ENCODE assay signal across 33 cellular contexts in the genomic region with DNA sequence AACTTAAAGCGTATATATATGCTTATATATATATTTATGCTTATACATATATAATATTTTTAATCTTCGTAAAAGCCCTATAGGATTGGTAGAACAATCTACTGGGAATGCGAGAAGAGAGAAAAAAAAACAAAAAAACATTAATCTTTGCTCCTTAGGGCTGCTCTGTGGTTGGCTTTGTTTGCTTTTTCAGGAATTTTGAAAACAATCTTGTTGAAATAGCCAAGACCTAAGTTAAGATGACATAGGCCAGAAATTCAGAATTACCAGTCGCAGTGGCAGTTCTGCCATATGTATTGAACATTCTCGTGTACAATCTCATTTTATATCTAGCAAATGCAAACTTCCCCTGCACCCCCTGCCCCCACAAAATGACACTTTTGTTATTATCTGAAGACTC. TPM values are rescaled to one million over a fixed set of nuclear protein-coding genes. Genes with fewer than 3 reads are reported as not detected.
"Had no signal": no experiment of that assay in that cellular context is flagged by ENCODE, and none has a peak within 500 bp of the region (broad histone marks: within the 10 kb centered on the region; RNA-seq: fewer than 3 reads in every experiment).

No MANE protein-coding gene starts in this region.

- H3K27me3 ChIP-seq: neural progenitor cell, ovary, spleen, stomach, thyroid gland, tibial nerve, upper lobe of left lung, vagina had no signal

- DNase-seq: naive thymus-derived CD4-positive, alpha-beta T cell; natural killer cell; occipital lobe; ovary; posterior cingulate gyrus; psoas muscle; right cardiac atrium; spleen; stimulated activated CD4-positive, alpha-beta T cell treated with anti-CD3 and anti-CD28 coated beads, Interleukin-12 subunit alpha, Interleukin-12 subunit beta, amount 100 ng/mL, for 4 hours; stimulated activated CD4-positive, alpha-beta T cell treated with anti-CD3 and anti-CD28 coated beads, Interleukin-1b, Interleukin-23, amount 100 ng/mL, for 48 hours; stimulated activated CD4-positive, alpha-beta T cell treated with anti-CD3 and anti-CD28 coated beads, Interleukin-4, amount 100 ng/mL, for 1 hour; stimulated activated CD4-positive, alpha-beta T cell treated with anti-CD3 and anti-CD28 coated beads, Interleukin-4, amount 100 ng/mL, for 4 hours; stimulated activated CD8-positive, alpha-beta memory T cell treated with anti-CD3 and anti-CD28 coated beads, Interleukin-4, amount 100 ng/mL, for 48 hours; stimulated activated naive CD4-positive, alpha-beta T cell; stomach; thyroid gland; trophoblast cell; upper lobe of left lung had no signal

- H3K4me2 ChIP-seq: neural progenitor cell, smooth muscle cell had no signal

- H3K4me1 ChIP-seq: neural progenitor cell, parathyroid adenoma, psoas muscle, spleen, stomach, thyroid gland, tibial nerve, upper lobe of left lung, vagina had no signal

- H3K36me3 ChIP-seq: neural progenitor cell, ovary, spleen, stomach, thoracic aorta, thyroid gland, tibial nerve, upper lobe of left lung, vagina had no signal

- H3K79me2 ChIP-seq: parathyroid adenoma had no signal

- ATAC-seq: naive thymus-derived CD4-positive, alpha-beta T cell; natural killer cell; psoas muscle; right cardiac atrium; sciatic nerve; stimulated activated memory B cell treated with anti-CD40 and anti-IgM and Interleukin-4, amounts not matched to agents 10 μg/mL and 1 μg/mL and 100 μg/mL, for 72 hours had no signal

- H3K27ac ChIP-seq: neural progenitor cell, ovary, parathyroid adenoma, psoas muscle, spleen, stomach, thoracic aorta, thyroid gland, tibial nerve, upper lobe of left lung, vagina had no signal

- H2AFZ ChIP-seq: neural progenitor cell, parathyroid adenoma had no signal

- H3K9ac ChIP-seq: neural progenitor cell, parathyroid adenoma had no signal

- H3K9me3 ChIP-seq: ovary, psoas muscle, spleen, stomach, thoracic aorta, thyroid gland, tibial nerve, upper lobe of left lung, vagina had no signal

- H3K4me3 ChIP-seq: neural progenitor cell, ovary, psoas muscle, skin epidermis, smooth muscle cell, spleen, stomach, thoracic aorta, thyroid gland, tibial nerve, upper lobe of left lung, vagina had no signal

RNA-seq across cellular contexts. Expression of a gene that starts 0.7 kb away (rescaled TPM):
- total RNA-seq: naive thymus-derived CD4-positive, alpha-beta T cell; natural killer cell; occipital lobe; osteoblast; ovary; progenitor cell of endocrine pancreas; psoas muscle; renal cortical epithelial cell; right cardiac atrium; sciatic nerve; smooth muscle cell; spleen; stomach; subcutaneous adipose tissue; temporal lobe; thoracic aorta; thyroid gland; tibial nerve; upper lobe of left lung; ureter; vagina had no signal

RNA-seq across cellular contexts. Expression of a gene that starts 12.8 kb away (rescaled TPM):
- total RNA-seq: progenitor cell of endocrine pancreas had no signal

RNA-seq across cellular contexts. Expression of a gene that starts 50.2 kb away (rescaled TPM):
- total RNA-seq: naive thymus-derived CD4-positive, alpha-beta T cell; natural killer cell; occipital lobe; osteoblast; ovary; progenitor cell of endocrine pancreas; psoas muscle; renal cortical epithelial cell; right cardiac atrium; sciatic nerve; smooth muscle cell; spleen; stomach; subcutaneous adipose tissue; thoracic aorta; thyroid gland; tibial nerve; upper lobe of left lung; ureter; vagina had no signal

RNA-seq across cellular contexts. Expression of a gene that starts 54.7 kb away (rescaled TPM):
- total RNA-seq: osteoblast, progenitor cell of endocrine pancreas, smooth muscle cell, temporal lobe, vagina had no signal
